Comparison of ENCODE assay signal across 9 cellular contexts in genomic region chr11:7019500-7020182, GRCh38. TPM values are rescaled to one million over a fixed set of nuclear protein-coding genes. Genes with fewer than 3 reads are reported as not detected.
A peak's percentile ranks its signal among the peaks of the same experiment; 100 is the strongest.
DNase-seq lines count a peak whose midpoint lies in the region; ATAC-seq and TF ChIP-seq lines count a peak whose summit lies in the region.
"Had no signal": no experiment of that assay in that cellular context is flagged by ENCODE, and none has a peak within 500 bp of the region (broad histone marks: within the 10 kb centered on the region; RNA-seq: fewer than 3 reads in every experiment).

No MANE protein-coding gene starts in this region.

- peak; percentile 6 for DNase-seq in activated CD4-positive, alpha-beta T cell treated with anti-CD3 and anti-CD28 coated beads for 36 hours
- no peak for DNase-seq in activated CD4-positive, alpha-beta T cell treated with anti-CD3 and anti-CD28 coated beads, Interleukin-2, amount 50 U/mL, for 4 hours
- DNase-seq in NT2/D1 (ENCODE audit: low read depth, low spot score) (peak; percentile 1), esophagus squamous epithelium (lab: John Stamatoyannopoulos, UW) (no peak), GF-D8 (lab: John Stamatoyannopoulos, UW) (no peak), T-helper 17 cell (no peak)
- no peak for DNase-seq in naive thymus-derived CD4-positive, alpha-beta T cell
- DNase-seq: DND-41 had no signal

- CTCF ChIA-PET in activated CD4-positive, alpha-beta T cell treated with anti-CD3 and anti-CD28 coated beads for 36 hours (lab: Charles Lee): interaction anchor here (0.6 kb wide), 2 partner anchors 19 to 80 kb away, joined by 3 read pairs; no protein-coding TSS in a partner anchor
- CTCF ChIA-PET in naive thymus-derived CD4-positive, alpha-beta T cell (lab: Charles Lee): no interaction called here

- peaks cover 8% of the 10 kb centered on the region for H3K4me1 Mint-ChIP-seq in activated CD4-positive, alpha-beta T cell treated with anti-CD3 and anti-CD28 coated beads for 36 hours
- peaks cover 0 to 13% (median 6%) of the 10 kb centered on the region in 7 donors for H3K4me1 Mint-ChIP-seq in naive thymus-derived CD4-positive, alpha-beta T cell
- H3K4me1 Mint-ChIP-seq in T-helper 17 cell: peaks cover 2% of the 10 kb centered on the region

- H3K4me1 ChIP-seq in NT2/D1 (ENCODE audit: insufficient read depth, insufficient read length) (no peaks in the 10 kb centered on the region), esophagus squamous epithelium (peaks cover 5 to 16% (median 5%) of the 10 kb centered on the region in 3 donors)
- no peaks in the 10 kb centered on the region for H3K4me1 ChIP-seq in naive thymus-derived CD4-positive, alpha-beta T cell (ENCODE audit: control insufficient read depth in 2 of 2, insufficient read depth in 2 of 2, low read length in 2 of 2)

- peaks cover 8% of the 10 kb centered on the region; the same call in 1 of the 2 replicates for H3K9me3 ChIP-seq in NT2/D1 (ENCODE audit: insufficient read depth, low read length)
- H3K9me3 ChIP-seq in esophagus squamous epithelium: no peaks in the 10 kb centered on the region
- no peaks in the 10 kb centered on the region for H3K9me3 ChIP-seq in naive thymus-derived CD4-positive, alpha-beta T cell (ENCODE audit: control insufficient read depth in 2 of 3, low read length in 3 of 3)
- no peaks in the 10 kb centered on the region for H3K9me3 ChIP-seq in T-helper 17 cell (ENCODE audit: control insufficient read depth, low read length, poor library complexity, severe bottlenecking)

- 2 to 4% methylated on average over 14 to 25 of the region's 26 CpGs for WGBS in esophagus squamous epithelium, 2 donors

- H3K36me3 Mint-ChIP-seq in activated CD4-positive, alpha-beta T cell treated with anti-CD3 and anti-CD28 coated beads for 36 hours (ENCODE audit: low read depth): no peaks in the 10 kb centered on the region
- H3K36me3 Mint-ChIP-seq in naive thymus-derived CD4-positive, alpha-beta T cell: peaks cover 0 to 3% (median 0%) of the 10 kb centered on the region in 5 donors
- H3K36me3 Mint-ChIP-seq in T-helper 17 cell (ENCODE audit: low read depth): no peaks in the 10 kb centered on the region

- H3K9me3 Mint-ChIP-seq in activated CD4-positive, alpha-beta T cell treated with anti-CD3 and anti-CD28 coated beads for 36 hours (ENCODE audit: low read depth): no peaks in the 10 kb centered on the region
- H3K9me3 Mint-ChIP-seq in naive thymus-derived CD4-positive, alpha-beta T cell: peaks cover 0 to 4% (median 0%) of the 10 kb centered on the region in 11 donors

- H3K27me3 Mint-ChIP-seq in activated CD4-positive, alpha-beta T cell treated with anti-CD3 and anti-CD28 coated beads for 36 hours: peaks cover 35% of the 10 kb centered on the region
- H3K27me3 Mint-ChIP-seq in naive thymus-derived CD4-positive, alpha-beta T cell: peaks cover 37 to 43% (median 37%) of the 10 kb centered on the region in 5 donors
- peaks cover 45% of the 10 kb centered on the region for H3K27me3 Mint-ChIP-seq in T-helper 17 cell

- POLR2A ChIA-PET in activated CD4-positive, alpha-beta T cell treated with anti-CD3 and anti-CD28 coated beads for 36 hours (lab: Charles Lee): no interaction called here
- POLR2A ChIA-PET in naive thymus-derived CD4-positive, alpha-beta T cell (lab: Charles Lee): no interaction called here

- no peak for TF ChIP-seq CTCF in esophagus squamous epithelium (IDR thresholded peaks at IDR 0.05)

- intact Hi-C loops in activated CD4-positive, alpha-beta T cell treated with anti-CD3 and anti-CD28 coated beads for 36 hours (cut with DNase I, micrococcal nuclease): no loop called here
- intact Hi-C loops in esophagus squamous epithelium (cut with DNase I): no loop called here
- intact Hi-C loops in naive thymus-derived CD4-positive, alpha-beta T cell (cut with micrococcal nuclease): no loop called here

- peak overlapping the region; percentile 85 for H3K9ac ChIP-seq in NT2/D1 (ENCODE audit: insufficient read length, low read depth)

- H3K4me3 Mint-ChIP-seq in activated CD4-positive, alpha-beta T cell treated with anti-CD3 and anti-CD28 coated beads for 36 hours: peak overlapping the region; percentile 54
- H3K4me3 Mint-ChIP-seq in naive thymus-derived CD4-positive, alpha-beta T cell: peak overlapping the region in 6 of 10 donors; percentile 14 to 72 (median 60)
- no peak overlapping the region for H3K4me3 Mint-ChIP-seq in T-helper 17 cell

- peak overlapping the region; percentile 80 for H3K4me3 ChIP-seq in NT2/D1 (ENCODE audit: insufficient read length, low read depth)
- H3K4me3 ChIP-seq in esophagus squamous epithelium: peak overlapping the region; percentile 38 to 71 (median 60)
- H3K4me3 ChIP-seq in naive thymus-derived CD4-positive, alpha-beta T cell (ENCODE audit: low read length): no peak overlapping the region

- no peaks in the 10 kb centered on the region for H3K36me3 ChIP-seq in NT2/D1 (ENCODE audit: insufficient read depth, insufficient read length, low read length)
- H3K36me3 ChIP-seq in esophagus squamous epithelium: no peaks in the 10 kb centered on the region
- no peaks in the 10 kb centered on the region for H3K36me3 ChIP-seq in naive thymus-derived CD4-positive, alpha-beta T cell (ENCODE audit: control insufficient read depth in 2 of 3, insufficient read depth in 3 of 3, low read length in 3 of 3)

- H3K27me3 ChIP-seq in NT2/D1 (ENCODE audit: insufficient read depth, insufficient read length): peaks cover 10% of the 10 kb centered on the region
- no peaks in the 10 kb centered on the region for H3K27me3 ChIP-seq in esophagus squamous epithelium
- H3K27me3 ChIP-seq in naive thymus-derived CD4-positive, alpha-beta T cell (ENCODE audit: control insufficient read depth in 2 of 2, insufficient read depth in 2 of 2, low read length in 2 of 2): no peaks in the 10 kb centered on the region

- no peak overlapping the region for H3K27ac Mint-ChIP-seq in activated CD4-positive, alpha-beta T cell treated with anti-CD3 and anti-CD28 coated beads for 36 hours
- H3K27ac Mint-ChIP-seq in naive thymus-derived CD4-positive, alpha-beta T cell: no peak overlapping the region
- no peak overlapping the region for H3K27ac Mint-ChIP-seq in T-helper 17 cell

- TF ChIP-seq POLR2A in esophagus squamous epithelium (IDR thresholded peaks at IDR 0.05): no peak

- ATAC-seq in activated CD4-positive, alpha-beta T cell treated with anti-CD3 and anti-CD28 coated beads for 36 hours: no peak
- no peak for ATAC-seq in naive thymus-derived CD4-positive, alpha-beta T cell
- ATAC-seq in HG03108 (IDR thresholded peaks at IDR 0.05; ENCODE audit: unreplicated experiment) (no peak), T-helper 17 cell (no peak)

- peak overlapping the region; percentile 25 to 83 (median 70) for H3K27ac ChIP-seq in esophagus squamous epithelium
- no peak overlapping the region for H3K27ac ChIP-seq in naive thymus-derived CD4-positive, alpha-beta T cell (ENCODE audit: low read depth, low read length)

RNA-seq across cellular contexts. Expression of gene ZNF214, which starts 0.5 kb away (rescaled TPM):
- not detected for total RNA-seq in activated CD4-positive, alpha-beta T cell treated with anti-CD3 and anti-CD28 coated beads for 36 hours
- total RNA-seq in esophagus squamous epithelium: 1 to 10 TPM in 2 of 4 donors, under 1 TPM in 2; 0.40 to 2.1 (median 1.0) TPM
- total RNA-seq in naive thymus-derived CD4-positive, alpha-beta T cell: not detected
- not detected for polyA plus RNA-seq in naive thymus-derived CD4-positive, alpha-beta T cell
- not detected for total RNA-seq in T-helper 17 cell

RNA-seq across cellular contexts. Expression of gene NLRP14, which starts 0.6 kb away (rescaled TPM):
- total RNA-seq in activated CD4-positive, alpha-beta T cell treated with anti-CD3 and anti-CD28 coated beads for 36 hours: under 1 TPM; 0.11 to 0.21 TPM
- total RNA-seq in esophagus squamous epithelium (under 1 TPM in 1 of 4 donors, not detected in 3; 0.09 TPM), T-helper 17 cell (not detected)
- under 1 TPM in 2 of 5 experiments, not detected in 3; 0.17 TPM for total RNA-seq in naive thymus-derived CD4-positive, alpha-beta T cell
- polyA plus RNA-seq in naive thymus-derived CD4-positive, alpha-beta T cell: not detected

Comparison
In these comparisons a context has a peak if more than half of its experiments do, and no peak if none do; other contexts are left out.
1. DNase-seq: peak in activated CD4-positive, alpha-beta T cell treated with anti-CD3 and anti-CD28 coated beads for 36 hours (single experiment) and NT2/D1 (single experiment); none in activated CD4-positive, alpha-beta T cell treated with anti-CD3 and anti-CD28 coated beads, Interleukin-2, amount 50 U/mL, for 4 hours (0 of 2), esophagus squamous epithelium (single experiment), naive thymus-derived CD4-positive, alpha-beta T cell (0 of 9), GF-D8 (single experiment) and T-helper 17 cell (0 of 3).